ENCODE assay signal across 14 cellular contexts in the genomic region with DNA sequence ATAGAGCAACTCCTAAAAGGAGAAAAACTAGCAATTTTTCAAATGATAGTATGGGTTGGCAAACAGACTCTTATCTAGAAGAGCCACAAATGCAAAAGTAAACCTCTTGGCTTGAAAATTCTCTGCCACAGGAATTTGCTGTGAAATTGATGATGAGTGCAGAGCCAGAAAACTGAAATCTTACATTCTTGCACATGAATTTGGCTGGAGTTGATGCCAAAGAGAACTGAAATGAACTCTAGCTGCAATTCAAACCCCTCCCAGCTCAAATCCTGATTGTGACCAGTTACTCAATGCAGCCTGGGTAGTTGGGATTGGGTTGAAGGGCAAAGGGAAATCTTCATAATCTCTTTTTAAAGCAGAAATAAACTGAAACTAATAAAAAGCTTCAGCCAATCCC.
"Had no signal": no experiment of that assay in that cellular context is flagged by ENCODE, and none has a peak within 500 bp of the region (broad histone marks: within the 10 kb centered on the region; RNA-seq: fewer than 3 reads in every experiment).

No MANE protein-coding gene starts in this region.

- ATAC-seq: naive thymus-derived CD4-positive, alpha-beta T cell; pancreas; T-helper 17 cell had no signal

- H3K27ac ChIP-seq: adrenal gland, pancreas had no signal

- H3K36me3 ChIP-seq: adrenal gland, pancreas had no signal

- H3K4me1 ChIP-seq: adrenal gland, pancreas had no signal

- DNase-seq: activated CD4-positive, alpha-beta memory T cell treated with anti-CD3 and anti-CD28 coated beads, Interleukin-2, amount 10 ng/mL, durations not matched to agents 7 days and 5 days; activated CD4-positive, alpha-beta T cell treated with anti-CD3 and anti-CD28 coated beads for 4 hours; activated naive CD4-positive, alpha-beta T cell treated with anti-CD3 and anti-CD28 coated beads, Interleukin-2, amount 50 U/mL, for 16 hours; activated T-cell treated with anti-CD3 and anti-CD28 coated beads, Interleukin-2, amount 50 U/mL, for 24 hours; effector memory CD4-positive, alpha-beta T cell; islet precursor cell; naive thymus-derived CD4-positive, alpha-beta T cell; pancreas; small intestine; stimulated activated CD4-positive, alpha-beta T cell treated with anti-CD3 and anti-CD28 coated beads, Interleukin-4, amount 100 ng/mL, for 4 hours; stimulated activated CD8-positive, alpha-beta memory T cell treated with anti-CD3 and anti-CD28 coated beads, Interleukin-4, amount 100 ng/mL, for 48 hours; stimulated activated naive CD4-positive, alpha-beta T cell treated with Interleukin-2 at 50 U/mL for 16 hours; T-helper 17 cell had no signal

- H3K4me3 ChIP-seq: adrenal gland, pancreas had no signal

- H3K27me3 ChIP-seq: adrenal gland, pancreas had no signal

- H3K9me3 ChIP-seq: adrenal gland, pancreas had no signal
